In the genomic region with DNA sequence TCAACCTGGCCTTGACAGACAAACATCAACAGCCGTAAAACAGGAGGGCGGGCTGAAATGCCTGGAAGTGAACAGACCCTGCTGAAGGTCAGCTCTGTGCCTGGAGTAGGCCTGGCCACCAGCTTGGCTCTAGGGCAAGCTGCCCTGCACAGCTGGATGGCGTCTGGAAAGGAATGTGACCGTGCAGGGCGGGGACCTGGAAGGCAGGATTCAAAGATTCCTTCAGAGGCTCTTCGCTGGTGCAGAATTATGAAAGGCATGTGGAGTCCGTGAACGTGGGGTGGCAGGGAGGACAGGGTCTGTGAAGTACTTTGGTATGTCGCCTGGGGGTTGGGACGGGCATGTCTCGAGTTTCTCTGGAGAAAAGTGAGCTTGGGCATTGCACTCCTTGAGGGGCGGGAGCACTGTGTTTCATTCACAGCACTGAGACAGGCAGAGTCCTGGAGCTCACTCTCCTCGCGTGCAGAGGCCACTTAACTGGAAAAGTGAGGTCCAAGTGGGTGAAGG, we compare ENCODE assay signal across 1 cellular context.
TF ChIP-seq lines count a peak whose summit lies in the region.

No MANE protein-coding gene starts in this region.

TF ChIP-seq in HepG2, 621 proteins besides CTCF, POLR2A, EP300 and RAD21 (continued from another document):
- TF ChIP-seq RELA (CRISPR knock-in tag; IDR thresholded peaks at IDR 0.05) (no peak), ARID4A (CRISPR knock-in tag; IDR thresholded peaks at IDR 0.05; ENCODE audit: borderline replicate concordance) (peak; percentile 29; the same call in 1 of the 2 replicates), HOXA3 (CRISPR knock-in tag; IDR thresholded peaks at IDR 0.05) (0 out of 2 replicates have a peak, but pooled peaks have one; percentile 21), HNRNPK (IDR thresholded peaks at IDR 0.05; ENCODE audit: low read depth, low read length, poor library complexity, severe bottlenecking) (no peak), IKZF5 (CRISPR knock-in tag; IDR thresholded peaks at IDR 0.05) (peak; percentile 56; the same call in 1 of the 2 replicates), ZFP62 (CRISPR knock-in tag; IDR thresholded peaks at IDR 0.05) (0 out of 2 replicates have a peak, but pooled peaks have one; percentile 56), NFKB2 (CRISPR knock-in tag; IDR thresholded peaks at IDR 0.05; ENCODE audit: borderline replicate concordance) (peak; percentile 58; the same call in 1 of the 2 replicates), ZNF263 (CRISPR knock-in tag; IDR thresholded peaks at IDR 0.05) (peak; percentile 69; the same call in 1 of the 2 replicates), ZFY (CRISPR knock-in tag; IDR thresholded peaks at IDR 0.05) (peak; percentile 63), ZNF343 (CRISPR knock-in tag; IDR thresholded peaks at IDR 0.05) (peak; percentile 35; the same call in 1 of the 2 replicates), SAP130 (CRISPR knock-in tag; IDR thresholded peaks at IDR 0.05; ENCODE audit: low read depth) (peak; percentile 76), ZFX (CRISPR knock-in tag; IDR thresholded peaks at IDR 0.05; ENCODE audit: low read depth) (peak; percentile 71), HMGXB4 (CRISPR knock-in tag; IDR thresholded peaks at IDR 0.05; ENCODE audit: borderline replicate concordance in 1 of 2, low read depth in 1 of 2) (0 out of 4 replicates have a peak, but pooled peaks of 1 of the 2 experiments have one; percentile 37), DMAP1 (CRISPR knock-in tag; IDR thresholded peaks at IDR 0.05) (no peak)
- TF ChIP-seq, protein P1, sequence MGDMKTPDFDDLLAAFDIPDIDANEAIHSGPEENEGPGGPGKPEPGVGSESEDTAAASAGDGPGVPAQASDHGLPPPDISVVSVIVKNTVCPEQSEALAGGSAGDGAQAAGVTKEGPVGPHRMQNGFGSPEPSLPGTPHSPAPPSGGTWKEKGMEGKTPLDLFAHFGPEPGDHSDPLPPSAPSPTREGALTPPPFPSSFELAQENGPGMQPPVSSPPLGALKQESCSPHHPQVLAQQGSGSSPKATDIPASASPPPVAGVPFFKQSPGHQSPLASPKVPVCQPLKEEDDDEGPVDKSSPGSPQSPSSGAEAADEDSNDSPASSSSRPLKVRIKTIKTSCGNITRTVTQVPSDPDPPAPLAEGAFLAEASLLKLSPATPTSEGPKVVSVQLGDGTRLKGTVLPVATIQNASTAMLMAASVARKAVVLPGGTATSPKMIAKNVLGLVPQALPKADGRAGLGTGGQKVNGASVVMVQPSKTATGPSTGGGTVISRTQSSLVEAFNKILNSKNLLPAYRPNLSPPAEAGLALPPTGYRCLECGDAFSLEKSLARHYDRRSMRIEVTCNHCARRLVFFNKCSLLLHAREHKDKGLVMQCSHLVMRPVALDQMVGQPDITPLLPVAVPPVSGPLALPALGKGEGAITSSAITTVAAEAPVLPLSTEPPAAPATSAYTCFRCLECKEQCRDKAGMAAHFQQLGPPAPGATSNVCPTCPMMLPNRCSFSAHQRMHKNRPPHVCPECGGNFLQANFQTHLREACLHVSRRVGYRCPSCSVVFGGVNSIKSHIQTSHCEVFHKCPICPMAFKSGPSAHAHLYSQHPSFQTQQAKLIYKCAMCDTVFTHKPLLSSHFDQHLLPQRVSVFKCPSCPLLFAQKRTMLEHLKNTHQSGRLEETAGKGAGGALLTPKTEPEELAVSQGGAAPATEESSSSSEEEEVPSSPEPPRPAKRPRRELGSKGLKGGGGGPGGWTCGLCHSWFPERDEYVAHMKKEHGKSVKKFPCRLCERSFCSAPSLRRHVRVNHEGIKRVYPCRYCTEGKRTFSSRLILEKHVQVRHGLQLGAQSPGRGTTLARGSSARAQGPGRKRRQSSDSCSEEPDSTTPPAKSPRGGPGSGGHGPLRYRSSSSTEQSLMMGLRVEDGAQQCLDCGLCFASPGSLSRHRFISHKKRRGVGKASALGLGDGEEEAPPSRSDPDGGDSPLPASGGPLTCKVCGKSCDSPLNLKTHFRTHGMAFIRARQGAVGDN (CRISPR knock-in tag; IDR thresholded peaks at IDR 0.05) = peak; percentile 57
TF ChIP-seq in HepG2: peak in this region for 33.
